8 cellular contexts compared by ENCODE assay signal in the genomic region with DNA sequence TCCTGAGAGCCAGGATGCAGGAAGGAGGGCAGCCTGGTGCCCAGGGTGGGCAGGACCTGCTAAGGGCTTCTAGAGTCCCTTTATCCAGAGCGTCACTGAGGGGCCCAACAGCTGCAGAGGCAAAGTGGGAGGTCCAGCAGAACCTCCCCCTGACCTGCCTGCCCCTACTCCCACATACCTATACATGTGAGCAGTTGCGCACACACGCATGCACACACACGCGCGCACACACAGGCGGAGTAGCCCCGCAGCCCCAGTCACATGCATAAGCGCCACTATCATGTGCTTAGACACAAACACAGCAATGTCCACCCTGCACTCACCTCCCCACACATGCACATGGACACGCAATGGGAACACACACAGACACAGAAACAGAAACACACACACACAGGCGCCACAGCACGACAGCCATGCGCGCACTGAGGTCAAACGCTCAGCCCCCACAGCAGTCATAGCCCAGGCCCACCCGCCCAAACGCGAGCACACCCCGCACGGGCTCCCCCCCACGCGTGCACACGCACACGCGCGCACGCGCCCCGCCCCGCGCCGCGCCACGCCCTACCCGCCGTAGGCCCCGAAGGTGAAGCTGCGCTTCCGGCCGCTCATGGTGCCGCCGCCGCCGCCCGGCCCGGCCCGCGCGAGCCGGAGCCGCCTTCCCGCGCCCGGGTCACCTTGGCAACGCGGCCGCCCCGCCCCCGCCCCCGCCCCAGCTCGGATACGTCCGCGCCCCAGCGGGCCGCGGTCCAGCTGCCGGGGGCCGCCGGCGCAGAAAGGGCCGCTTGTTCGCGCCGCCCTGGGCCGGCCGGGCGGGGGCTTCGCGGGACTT. TPM values are rescaled to one million over a fixed set of nuclear protein-coding genes. Genes with fewer than 3 reads are reported as not detected.
A peak's percentile ranks its signal among the peaks of the same experiment; 100 is the strongest.
DNase-seq lines count a peak whose midpoint lies in the region; ATAC-seq lines count a peak whose summit lies in the region.

No MANE protein-coding gene starts in this region.

- peak; percentile 30 for DNase-seq in activated T-cell treated with anti-CD3 and anti-CD28 coated beads for 1 hour (ENCODE audit: low read depth)
- DNase-seq in activated T-cell treated with anti-CD3 and anti-CD28 coated beads for 4 hours, result no peak
- DNase-seq in T-helper 2 cell, result peak in 4 of 5 experiments; percentile 15 to 50 (median 21)
- DNase-seq in central memory CD4-positive, alpha-beta T cell, result peak; percentile 48
- no peak for DNase-seq in left lobe of liver (ENCODE audit: low spot score)
- DNase-seq in stimulated activated naive B cell treated with anti-CD40 and anti-IgM and Interleukin-4, amounts not matched to agents 10 μg/mL and 1 μg/mL and 100 μg/mL, for 72 hours, result no peak
- no peak for DNase-seq in HCEC 1CT

- no peaks in the 10 kb centered on the region for H3K9me3 Mint-ChIP-seq in stimulated activated naive B cell treated with anti-CD40 and anti-IgM and Interleukin-4, amounts not matched to agents 10 μg/mL and 1 μg/mL and 100 μg/mL, for 72 hours

- peaks cover 47 to 72% of the 10 kb centered on the region in 2 donors for H3K27me3 Mint-ChIP-seq in stimulated activated naive B cell treated with anti-CD40 and anti-IgM and Interleukin-4, amounts not matched to agents 10 μg/mL and 1 μg/mL and 100 μg/mL, for 72 hours

- H3K27ac Mint-ChIP-seq in stimulated activated naive B cell treated with anti-CD40 and anti-IgM and Interleukin-4, amounts not matched to agents 10 μg/mL and 1 μg/mL and 100 μg/mL, for 72 hours, result no peak overlapping the region

- H3K4me1 Mint-ChIP-seq in stimulated activated naive B cell treated with anti-CD40 and anti-IgM and Interleukin-4, amounts not matched to agents 10 μg/mL and 1 μg/mL and 100 μg/mL, for 72 hours, result peaks cover 16 to 21% of the 10 kb centered on the region in 2 donors

- no peaks in the 10 kb centered on the region for H3K36me3 Mint-ChIP-seq in stimulated activated naive B cell treated with anti-CD40 and anti-IgM and Interleukin-4, amounts not matched to agents 10 μg/mL and 1 μg/mL and 100 μg/mL, for 72 hours

- peak overlapping the region; percentile 85 to 91 for H3K4me3 Mint-ChIP-seq in stimulated activated naive B cell treated with anti-CD40 and anti-IgM and Interleukin-4, amounts not matched to agents 10 μg/mL and 1 μg/mL and 100 μg/mL, for 72 hours

- peak; percentile 84 for ATAC-seq in left lobe of liver
- ATAC-seq in stimulated activated naive B cell treated with anti-CD40 and anti-IgM and Interleukin-4, amounts not matched to agents 10 μg/mL and 1 μg/mL and 100 μg/mL, for 72 hours (replicated peaks), result peak; percentile 70 to 72
- ATAC-seq in GM19023 (IDR thresholded peaks at IDR 0.05; ENCODE audit: unreplicated experiment), result no peak

RNA-seq across cellular contexts. Expression of gene RAP1GAP, which starts 17.7 kb away (rescaled TPM):
- total RNA-seq in left lobe of liver, result 10.8 TPM

Comparison
In these comparisons a context has a peak if more than half of its experiments do, and no peak if none do; other contexts are left out.
1. DNase-seq: peak in activated T-cell treated with anti-CD3 and anti-CD28 coated beads for 1 hour (single experiment), T-helper 2 cell (4 of 5) and central memory CD4-positive, alpha-beta T cell (single experiment); none in activated T-cell treated with anti-CD3 and anti-CD28 coated beads for 4 hours (single experiment), left lobe of liver (single experiment), stimulated activated naive B cell treated with anti-CD40 and anti-IgM and Interleukin-4, amounts not matched to agents 10 μg/mL and 1 μg/mL and 100 μg/mL, for 72 hours (single experiment) and HCEC 1CT (single experiment).